Comparison of ENCODE assay signal across 9 cellular contexts in genomic region chr1:16387201-16388185, GRCh38. TPM values are rescaled to one million over a fixed set of nuclear protein-coding genes. Genes with fewer than 3 reads are reported as not detected.
A peak's percentile ranks its signal among the peaks of the same experiment; 100 is the strongest.
DNase-seq lines count a peak whose midpoint lies in the region; ATAC-seq and TF ChIP-seq lines count a peak whose summit lies in the region.
"Had no signal": no experiment of that assay in that cellular context is flagged by ENCODE, and none has a peak within 500 bp of the region (broad histone marks: within the 10 kb centered on the region; RNA-seq: fewer than 3 reads in every experiment).

No MANE protein-coding gene starts in this region.

- BruUV-seq in MCF 10A (replicated peaks; lab: Mats Ljungman, UMichigan) = no TSS peak

- no peak for DNase-seq in MCF 10A (ENCODE audit: unreplicated experiment)
- no peak for DNase-seq in RKO (ENCODE audit: low spot score)
- DNase-seq in NCI-H128 (lab: John Stamatoyannopoulos, UW; ENCODE audit: unreplicated experiment) = no peak

- CTCF ChIA-PET in MCF 10A (lab: Yijun Ruan, JAX) = interaction anchor here (0.6 to 0.8 kb wide), 2 partner anchors 23 to 53 kb away, joined by 3 to 5 read pairs; partner anchors contain the start of gene NECAP2

- peaks cover 77% of the 10 kb centered on the region for H3K4me1 ChIP-seq in BLaER1
- H3K4me1 ChIP-seq in muscle layer of duodenum (ENCODE audit: control insufficient read depth in 1 of 2, insufficient read depth in 2 of 2, low read length in 2 of 2) = peaks cover 19 to 67% of the 10 kb centered on the region in 2 donors

- no peak overlapping the region for H3K27ac ChIP-seq in BLaER1
- H3K27ac ChIP-seq in muscle layer of duodenum (ENCODE audit: low read length) = peak overlapping the region; percentile 60

- peak overlapping the region; percentile 9 for H3K4me2 ChIP-seq in BLaER1

- peaks cover 99% of the 10 kb centered on the region for H4K20me1 ChIP-seq in BLaER1

- TF ChIP-seq CTCF in MCF 10A (IDR thresholded peaks at IDR 0.05; ENCODE audit: unreplicated experiment) = no peak

- intact Hi-C loops in MCF 10A (cut with micrococcal nuclease) = no loop called here

- no peak overlapping the region for H3K27ac Mint-ChIP-seq in MCF 10A (ENCODE audit: low read depth, unreplicated experiment)

- H3K27me3 Mint-ChIP-seq in MCF 10A (ENCODE audit: insufficient read depth, unreplicated experiment) = no peaks in the 10 kb centered on the region

- peaks cover 17% of the 10 kb centered on the region for H3K36me3 Mint-ChIP-seq in MCF 10A (ENCODE audit: insufficient read depth, unreplicated experiment)

- ATAC-seq in HG02759 (IDR thresholded peaks at IDR 0.05; ENCODE audit: unreplicated experiment) = peak; percentile 45
- no peak for ATAC-seq in HG03159 (IDR thresholded peaks at IDR 0.05; ENCODE audit: unreplicated experiment)
- ATAC-seq in GM18519 (IDR thresholded peaks at IDR 0.05; ENCODE audit: low FRiP score, unreplicated experiment) = no peak
- ATAC-seq: K562 had no signal

- H3K9me3 Mint-ChIP-seq in MCF 10A (ENCODE audit: unreplicated experiment) = no peaks in the 10 kb centered on the region

- H3K4me3 ChIP-seq in BLaER1 (no peak overlapping the region), muscle layer of duodenum (ENCODE audit: low read depth in 1 of 2, low read length in 2 of 2) (peak overlapping the region; percentile 49 to 53)
- H3K4me3 ChIP-seq: K562 had no signal

- H3K4me1 Mint-ChIP-seq in MCF 10A (ENCODE audit: insufficient read depth, unreplicated experiment) = peaks cover 35% of the 10 kb centered on the region

- H3K9ac ChIP-seq in BLaER1 = no peak overlapping the region; the same call in 1 of the 2 replicates

- H3K36me3 ChIP-seq in BLaER1 (peaks cover 83% of the 10 kb centered on the region), muscle layer of duodenum (ENCODE audit: control insufficient read depth in 1 of 2, insufficient read depth in 2 of 2, low read length in 2 of 2) (no peaks in the 10 kb centered on the region)

- POLR2A ChIA-PET in MCF 10A (lab: Yijun Ruan, JAX) = interaction anchor here (0.6 to 3.9 kb wide), 9 partner anchors 9 to 95 kb away, joined by 3 to 21 read pairs (median 4); partner anchors contain the start of genes NECAP2 and SZRD1

- no peaks in the 10 kb centered on the region for H3K27me3 ChIP-seq in BLaER1
- no peaks in the 10 kb centered on the region for H3K27me3 ChIP-seq in muscle layer of duodenum (ENCODE audit: low read depth, low read length)

- peak overlapping the region; percentile 43 for H3K4me3 Mint-ChIP-seq in MCF 10A (ENCODE audit: unreplicated experiment)

- H3K9me3 ChIP-seq in BLaER1 (no peaks in the 10 kb centered on the region), muscle layer of duodenum (ENCODE audit: control insufficient read depth in 1 of 2, low read length in 2 of 2) (no peaks in the 10 kb centered on the region)

RNA-seq across cellular contexts. Expression of gene SZRD1, which starts 20.5 kb away (rescaled TPM):
- total RNA-seq in MCF 10A (2022) = 108 and 114 TPM in 2 replicates

RNA-seq across cellular contexts. Expression of gene FBXO42, which starts 35.2 kb away (rescaled TPM):
- total RNA-seq in MCF 10A (2022) = 21.9 and 24.9 TPM in 2 replicates

RNA-seq across cellular contexts. Expression of gene SPATA21, which starts 49.7 kb away (rescaled TPM):
- total RNA-seq in MCF 10A (2022) = not detected in 2 replicates

RNA-seq across cellular contexts. Expression of gene NECAP2, which starts 53.0 kb away (rescaled TPM):
- total RNA-seq in MCF 10A (2022) = 34.1 and 41.4 TPM in 2 replicates
